8 cellular contexts compared by ENCODE assay signal in genomic region chr1:53889304-53890298, GRCh38. TPM values are rescaled to one million over a fixed set of nuclear protein-coding genes. Genes with fewer than 3 reads are reported as not detected.
DNase-seq lines count a peak whose midpoint lies in the region; ATAC-seq and TF ChIP-seq lines count a peak whose summit lies in the region.

YIPF1 (minus strand) TSS chr1:53889797; CDS start chr1:53888937, 860 bp downstream.

- DNase-seq in NCI-H1092 treated with DMSO at 0.1 percent for 48 hours (lab: John Stamatoyannopoulos, UW) (peak; percentile 66), SW 1271 (lab: John Stamatoyannopoulos, UW) (peak; percentile 34 to 76), Right ventricle myocardium inferior (ENCODE audit: missing footprints) (peak; percentile 96), ovary (peak; percentile 86 to 92 (median 89))
- DNase-seq in activated naive CD8-positive, alpha-beta T cell treated with anti-CD3 and anti-CD28 coated beads, Interleukin-2, amount 50 U/mL, for 16 hours (ENCODE audit: low read depth, low spot score): peak; percentile 65

- no peak for TF ChIP-seq CTCF in ovary (IDR thresholded peaks at IDR 0.05)

- peak within 1 kb of the TSS in 1 of 2 donors; percentile 47 for H3K27ac ChIP-seq in ovary
- H3K27ac ChIP-seq in thymus (ENCODE audit: low read depth): peak within 1 kb of the TSS; percentile 76

- intact Hi-C loops in Right ventricle myocardium inferior (cut with DNase I) (loop anchor here (2.0 to 5.0 kb wide), 2 partner anchors 57 to 163 kb away; partner anchors contain the start of genes LRRC42, TCEANC2 and TMEM59), ovary (cut with DNase I) (loop anchor here in 3 of 4 donors (5.0 kb wide), 2 partner anchors 58 to 163 kb away; partner anchors contain the start of genes IFT25 (in 2 of the 3), LRRC42 (in 2 of the 3), TCEANC2 (in 1 of the 3) and TMEM59 (in 1 of the 3))

- ATAC-seq in HG02610 (IDR thresholded peaks at IDR 0.05; ENCODE audit: unreplicated experiment) (peak; percentile 86), Right ventricle myocardium inferior (peak; percentile 99)

- H3K27me3 ChIP-seq in ovary: no peaks in the 10 kb centered on the region
- H3K27me3 ChIP-seq in thymus (ENCODE audit: control insufficient read depth, insufficient read depth): no peaks in the 10 kb centered on the region

- H3K4me1 ChIP-seq in ovary (ENCODE audit: insufficient read depth) (no peaks in the 10 kb centered on the region), thymus (ENCODE audit: control insufficient read depth, insufficient read depth, low read length) (peaks cover 7% of the 10 kb centered on the region)

- TF ChIP-seq POLR2A in GM10847 (IDR thresholded peaks at IDR 0.05; ENCODE audit: extremely low read depth, insufficient read length) (peak; percentile 65), ovary (IDR thresholded peaks at IDR 0.05) (peak; percentile 71)

- H3K4me3 ChIP-seq in ovary: peak within 1 kb of the TSS; percentile 77
- peak within 1 kb of the TSS; percentile 94 for H3K4me3 ChIP-seq in thymus (ENCODE audit: low read length)

- H3K9me3 ChIP-seq in ovary: no peaks in the 10 kb centered on the region
- no peaks in the 10 kb centered on the region for H3K9me3 ChIP-seq in thymus (ENCODE audit: control insufficient read depth)

- TF ChIP-seq EP300 in ovary (IDR thresholded peaks at IDR 0.05): peak; percentile 80

- 1 to 2% (median 2%) methylated on average over 57 to 62 of the region's 62 CpGs for WGBS in ovary, 3 donors
- 5% methylated on average over 62 of the region's 62 CpGs for WGBS in thymus

- no peaks in the 10 kb centered on the region for H3K36me3 ChIP-seq in ovary
- H3K36me3 ChIP-seq in thymus (ENCODE audit: control insufficient read depth, insufficient read depth): peaks cover 11% of the 10 kb centered on the region

RNA-seq across cellular contexts. Expression of gene YIPF1, which starts in this region (rescaled TPM):
- total RNA-seq in Right ventricle myocardium inferior: 16.1 TPM
- 10 to 100 TPM; 11.5 to 20.9 (median 18.3) TPM for total RNA-seq in ovary
- polyA plus RNA-seq in ovary: 10 to 100 TPM; 14.6 to 47.8 TPM
- 29.6 TPM for polyA plus RNA-seq in thymus
